25 cellular contexts compared by ENCODE assay signal in the genomic region with DNA sequence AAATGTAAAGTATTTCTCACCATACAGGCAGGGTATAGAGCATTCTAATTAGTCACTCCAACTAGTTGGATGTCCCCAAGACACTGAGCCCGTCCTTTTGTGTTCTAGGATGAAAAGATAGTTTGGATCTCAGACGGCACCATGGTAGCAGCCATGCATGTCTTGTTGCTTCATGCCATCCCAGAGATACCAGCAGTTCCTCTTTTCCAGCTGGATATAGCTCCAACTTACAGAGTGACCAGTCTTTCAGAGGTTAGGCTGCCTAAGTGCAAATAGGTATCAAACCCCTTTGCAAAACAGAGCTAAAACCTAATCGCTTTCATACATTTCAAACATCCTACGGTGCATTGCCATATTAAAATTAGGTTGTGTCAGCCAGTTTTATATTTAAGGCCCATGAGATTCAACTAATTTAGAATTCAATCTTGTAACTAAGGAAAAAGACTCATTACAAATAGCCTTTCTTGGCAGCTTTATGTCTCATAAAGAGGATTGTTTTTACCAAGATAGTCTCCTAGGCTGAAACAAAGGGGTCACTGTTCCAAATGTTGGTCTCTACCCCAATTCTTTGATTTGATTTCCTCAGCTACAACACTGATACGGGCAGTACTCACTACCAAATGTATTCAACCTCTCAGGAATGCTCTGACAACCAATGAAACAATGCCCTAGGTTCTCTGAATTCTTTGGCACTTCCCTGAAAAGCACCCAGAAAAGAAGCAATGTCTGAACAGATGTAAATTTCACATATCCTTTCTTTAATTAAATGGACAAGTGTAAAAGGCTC.
A peak's percentile ranks its signal among the peaks of the same experiment; 100 is the strongest.
DNase-seq lines count a peak whose midpoint lies in the region; ATAC-seq, FAIRE-seq and TF ChIP-seq lines count a peak whose summit lies in the region.
"Had no signal": no experiment of that assay in that cellular context is flagged by ENCODE, and none has a peak within 500 bp of the region (broad histone marks: within the 10 kb centered on the region; RNA-seq: fewer than 3 reads in every experiment).

No MANE protein-coding gene starts in this region.

- ATAC-seq in GM12878 (no peak), sciatic nerve (peak; percentile 71), GM19351 (IDR thresholded peaks at IDR 0.05; ENCODE audit: unreplicated experiment) (no peak)

- no TSS peak for BruUV-seq in GM12878 (replicated peaks; lab: Mats Ljungman, UMichigan)

- WGBS in GM23248 (ENCODE audit: low coverage in 1 of 2, low lambda C conversion rate in 2 of 2, missing lambda C conversion rate in 2 of 2), 2 experiments, result 74 to 77% methylated on average over 5 of the region's 5 CpGs
- 42% methylated on average over 5 of the region's 5 CpGs for WGBS in GM12878 (ENCODE audit: insufficient coverage, insufficient replicate concordance, low lambda C conversion rate, missing lambda C conversion rate)

- no peak for FAIRE-seq in GM12878 (lab: Jason Lieb, UNC)
- FAIRE-seq: GM12892, H54 had no signal

- TF ChIP-seq CTCF in GM12878 (IDR thresholded peaks at IDR 0.05 in 2 of 3, conservative IDR thresholded peaks at IDR 0.05 in 1 of 3; ENCODE audit: control insufficient read depth in 2 of 3, extremely low read depth in 1 of 3, insufficient read depth in 1 of 3, low read depth in 3 of 3, low read length in 3 of 3) (no peak), BE2C (IDR thresholded peaks at IDR 0.05; ENCODE audit: low read depth, low read length) (no peak)

- CTCF ChIA-PET in GM12878 (lab: Yijun Ruan, JAX), result interaction anchor here (2.0 to 3.8 kb wide), 2 partner anchors 10 to 90 kb away, joined by 6 to 19 read pairs; no protein-coding TSS in a partner anchor

- no peak for TF ChIP-seq POLR2A in GM12878 (IDR thresholded peaks at IDR 0.05; ENCODE audit: low read depth, low read length)

- DNase-seq in GM23248 (peak; percentile 57), GM12878 (ENCODE audit: low read depth, low spot score) (no peak), medulla oblongata (ENCODE audit: extremely low spot score) (peak; percentile 54), sciatic nerve (ENCODE audit: low spot score) (no peak), CD1c-positive myeloid dendritic cell (ENCODE audit: extremely low spot score) (no peak), BE2C (no peak), inferior parietal cortex (ENCODE audit: extremely low spot score) (no peak)
- DNase-seq: Caco-2; CD4-positive, alpha-beta memory T cell; DMS79; GDM1; Kasumi-1; MG63; NCI-H1105 treated with DMSO at 0.1 percent for 48 hours; NCI-H146; NCI-H2029; NCI-H2227 treated with DMSO at 0.1 percent for 48 hours; NCI-H526 treated with DMSO at 0.1 percent for 48 hours; PC-9; RPMI8226; SHP77 had no signal

- SMC1A ChIA-PET in GM12878 (lab: Charles Lee; ENCODE audit: uncharacterized antibody, unreplicated experiment), result no interaction called here

- no peak for TF ChIP-seq EP300 in GM12878 (IDR thresholded peaks at IDR 0.05; ENCODE audit: borderline replicate concordance in 1 of 2, control insufficient read depth in 1 of 2, low read depth in 2 of 2, low read length in 2 of 2)

- no peaks in the 10 kb centered on the region for H3K9me2 ChIP-seq in GM23248 (ENCODE audit: insufficient read depth)

- H3K9me3 ChIP-seq in GM23248 (ENCODE audit: low read depth) (no peaks in the 10 kb centered on the region), GM12878 (replicated peaks; ENCODE audit: control insufficient read depth, insufficient read depth, low read length) (no peaks in the 10 kb centered on the region), BE2C (no peaks in the 10 kb centered on the region)
- H3K9me3 ChIP-seq: BLaER1 treated with 17β-estradiol and CSF1 and Interleukin-3, amounts not matched to agents 10 nM and 100 nM; Caco-2; MG63 had no signal

- no peaks in the 10 kb centered on the region for H3K27me3 ChIP-seq in GM23248 (replicated peaks; ENCODE audit: insufficient read depth)
- H3K27me3 ChIP-seq in GM12878 (replicated peaks in 1 of 2; ENCODE audit: control insufficient read depth in 2 of 2, insufficient read depth in 2 of 2, low read length in 1 of 2), result no peaks in the 10 kb centered on the region; a peak in 1 of 4 replicates
- no peaks in the 10 kb centered on the region for H3K27me3 ChIP-seq in BE2C
- H3K27me3 ChIP-seq: BLaER1 treated with 17β-estradiol and CSF1 and Interleukin-3, amounts not matched to agents 10 nM and 100 nM; MG63 had no signal

- H3K9ac ChIP-seq in GM23248 (no peak overlapping the region), GM12878 (ENCODE audit: control insufficient read depth, insufficient read depth, low read length) (no peak overlapping the region)
- H3K9ac ChIP-seq: BLaER1 treated with 17β-estradiol and CSF1 and Interleukin-3, amounts not matched to agents 10 nM and 100 nM had no signal

- POLR2A ChIA-PET in GM12878 (lab: Charles Lee), result no interaction called here

- peaks cover 15% of the 10 kb centered on the region for H3F3A ChIP-seq in GM23248 (ENCODE audit: insufficient read depth)

- H3K4me3 ChIP-seq in GM23248, result no peak overlapping the region
- no peak overlapping the region for H3K4me3 ChIP-seq in GM12878
- H3K4me3 ChIP-seq in BE2C (ENCODE audit: low read depth, low read length), result no peak overlapping the region
- H3K4me3 ChIP-seq: BLaER1 treated with 17β-estradiol and CSF1 and Interleukin-3, amounts not matched to agents 10 nM and 100 nM; MG63; PC-9 had no signal

- H3K4me2 ChIP-seq in GM23248 (ENCODE audit: unreplicated experiment) (peak overlapping the region; percentile 19), GM12878 (ENCODE audit: control insufficient read depth, insufficient read depth) (no peak overlapping the region)
- H3K4me2 ChIP-seq: BLaER1 treated with 17β-estradiol and CSF1 and Interleukin-3, amounts not matched to agents 10 nM and 100 nM; PC-9 had no signal

- H2AFZ ChIP-seq in GM23248 (no peak overlapping the region), GM12878 (ENCODE audit: control insufficient read depth, low read depth, low read length) (no peak overlapping the region)
- H2AFZ ChIP-seq: PC-9 had no signal

- TF ChIP-seq RAD21 in GM12878 (IDR thresholded peaks at IDR 0.05; ENCODE audit: insufficient read depth, low read depth, low read length), result no peak

- H3K79me2 ChIP-seq in GM23248 (ENCODE audit: insufficient read depth), result no peaks in the 10 kb centered on the region
- H3K79me2 ChIP-seq in GM12878 (ENCODE audit: control insufficient read depth, insufficient read depth, low read length), result no peaks in the 10 kb centered on the region

- in situ Hi-C loops in GM23248 (cut with MboI), result loop anchor here (5.0 kb wide), 1 partner anchor 402 kb away; no protein-coding TSS in a partner anchor
- in situ Hi-C loops in GM12878 (cut with MboI), result no loop called here

- H4K20me1 ChIP-seq in GM23248 (ENCODE audit: insufficient read depth) (no peaks in the 10 kb centered on the region), GM12878 (ENCODE audit: control insufficient read depth, insufficient read depth) (no peaks in the 10 kb centered on the region)
- H4K20me1 ChIP-seq: BLaER1 treated with 17β-estradiol and CSF1 and Interleukin-3, amounts not matched to agents 10 nM and 100 nM had no signal

- RAD21 ChIA-PET in GM12878 (lab: Charles Lee; ENCODE audit: unreplicated experiment), result interaction anchor here (1.2 kb wide), 1 partner anchor 9 kb away, joined by 3 read pairs; no protein-coding TSS in a partner anchor

- H3K4me1 ChIP-seq in GM23248 (ENCODE audit: insufficient read depth), result peaks cover 17% of the 10 kb centered on the region
- H3K4me1 ChIP-seq in GM12878 (ENCODE audit: control insufficient read depth, insufficient read depth, low read length), result no peaks in the 10 kb centered on the region
- no peaks in the 10 kb centered on the region for H3K4me1 ChIP-seq in BE2C
- H3K4me1 ChIP-seq: BLaER1 treated with 17β-estradiol and CSF1 and Interleukin-3, amounts not matched to agents 10 nM and 100 nM; Caco-2 had no signal

- H3K36me3 ChIP-seq in GM23248 (ENCODE audit: low read depth) (no peaks in the 10 kb centered on the region), GM12878 (ENCODE audit: control insufficient read depth in 2 of 2, insufficient read depth in 2 of 2, low read length in 1 of 2) (no peaks in the 10 kb centered on the region), BE2C (no peaks in the 10 kb centered on the region)
- H3K36me3 ChIP-seq: BLaER1 treated with 17β-estradiol and CSF1 and Interleukin-3, amounts not matched to agents 10 nM and 100 nM; MG63 had no signal

- H3K27ac ChIP-seq in GM23248, result peak overlapping the region; percentile 36
- no peak overlapping the region for H3K27ac ChIP-seq in GM12878 (ENCODE audit: control insufficient read depth, insufficient read depth)
- H3K27ac ChIP-seq: BLaER1 treated with 17β-estradiol and CSF1 and Interleukin-3, amounts not matched to agents 10 nM and 100 nM; PC-9 had no signal

- intact Hi-C loops in GM12878 (cut with micrococcal nuclease; ENCODE audit: unreplicated experiment) (no loop called here), sciatic nerve (cut with DNase I) (no loop called here)

TF ChIP-seq in GM12878, 131 proteins besides CTCF, POLR2A, EP300 and RAD21:
- no peak for TF ChIP-seq SUPT20H (IDR thresholded peaks at IDR 0.05; ENCODE audit: borderline replicate concordance, control insufficient read depth, low read depth, low read length)
- TF ChIP-seq SPI1 (IDR thresholded peaks at IDR 0.05; ENCODE audit: borderline replicate concordance, insufficient read depth, low read depth, low read length), result peak; percentile 18; the same call in 1 of the 2 replicates

Comparison
In these comparisons a context has a peak if more than half of its experiments do, and no peak if none do; other contexts are left out.
1. DNase-seq: peak in GM23248 (single experiment) and medulla oblongata (single experiment); none in GM12878 (single experiment), sciatic nerve (single experiment), CD1c-positive myeloid dendritic cell (single experiment), BE2C (single experiment) and inferior parietal cortex (single experiment).